ENCODE assay signal across 24 cellular contexts in genomic region chr5:6462671-6463070, GRCh38. TPM values are rescaled to one million over a fixed set of nuclear protein-coding genes. Genes with fewer than 3 reads are reported as not detected.
"Had no signal": no experiment of that assay in that cellular context is flagged by ENCODE, and none has a peak within 500 bp of the region (broad histone marks: within the 10 kb centered on the region; RNA-seq: fewer than 3 reads in every experiment).

No MANE protein-coding gene starts in this region.

- H3K4me1 ChIP-seq: colonic mucosa, esophagus squamous epithelium, left lung, lower lobe of right lung had no signal

- H3K9me3 ChIP-seq: colonic mucosa, esophagus squamous epithelium, gastrocnemius medialis, heart right ventricle, left lung, lower lobe of right lung, mucosa of descending colon had no signal

- H3K4me3 ChIP-seq: colonic mucosa, esophagus squamous epithelium, gastrocnemius medialis, heart right ventricle, left lung, lower lobe of right lung, mucosa of descending colon had no signal

- H3K27ac ChIP-seq: colonic mucosa, epithelial cell of prostate, esophagus squamous epithelium, heart right ventricle, left lung, lower lobe of right lung had no signal

- ATAC-seq: effector memory CD8-positive, alpha-beta T cell; esophagus mucosa; gastrocnemius medialis; heart right ventricle; left cardiac atrium; left lung; left ventricle myocardium superior; lower lobe of right lung; mucosa of descending colon had no signal

- H3K36me3 ChIP-seq: colonic mucosa, esophagus squamous epithelium, gastrocnemius medialis, heart right ventricle, left lung, lower lobe of right lung had no signal

- H3K27me3 ChIP-seq: colonic mucosa, gastrocnemius medialis had no signal

- DNase-seq: cerebellar nuclear complex; colonic mucosa; cortex of kidney; effector CD8-positive, alpha-beta T cell; effector memory CD8-positive, alpha-beta T cell; erythroblast; esophagus squamous epithelium; foreskin fibroblast; foreskin melanocyte; gastrocnemius medialis; glutamatergic neuron; head of caudate nucleus; heart right ventricle; hippocampal formation; left cardiac atrium; left lung; left ventricle myocardium superior; lower lobe of right lung; mesenchymal stem cell; mucosa of descending colon had no signal

RNA-seq across cellular contexts. Expression of gene UBE2QL1, which starts 14.0 kb away (rescaled TPM):
- total RNA-seq: esophagus mucosa, glomerular endothelial cell, lower lobe of right lung had no signal
- polyA plus RNA-seq: keratinocyte had no signal
